In the genomic region with DNA sequence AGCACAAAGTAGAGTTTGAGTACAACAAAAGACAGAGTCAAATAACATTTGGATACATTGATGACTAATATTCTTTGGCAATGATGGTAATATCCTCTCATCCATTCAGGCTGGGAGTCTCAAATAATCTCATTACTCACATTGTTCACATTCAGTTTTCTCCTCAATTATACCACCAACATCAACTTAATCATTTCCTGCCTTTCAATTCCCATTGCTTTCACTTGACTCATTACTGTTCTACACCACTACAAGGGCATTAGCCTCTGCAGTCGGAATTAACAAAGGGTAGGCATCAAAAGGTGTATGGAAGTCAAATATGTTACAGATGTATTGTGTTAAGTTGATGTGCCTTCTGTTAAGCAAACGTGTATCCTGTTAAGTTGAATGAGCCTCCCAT, we compare ENCODE assay signal across 18 cellular contexts.
A peak's percentile ranks its signal among the peaks of the same experiment; 100 is the strongest.
DNase-seq lines count a peak whose midpoint lies in the region; ATAC-seq and TF ChIP-seq lines count a peak whose summit lies in the region.
"Had no signal": no experiment of that assay in that cellular context is flagged by ENCODE, and none has a peak within 500 bp of the region (broad histone marks: within the 10 kb centered on the region; RNA-seq: fewer than 3 reads in every experiment).

No MANE protein-coding gene starts in this region.

- no peak overlapping the region for H3K27ac ChIP-seq in transverse colon
- H3K27ac ChIP-seq: C4-2B, HL-60, prostate gland had no signal

- 46 to 55% methylated on average over 2 of the region's 2 CpGs for WGBS in transverse colon (ENCODE audit: low coverage in 1 of 2), 2 donors

- no peak for ATAC-seq in HG02678 (IDR thresholded peaks at IDR 0.05; ENCODE audit: unreplicated experiment)
- ATAC-seq: stimulated activated naive B cell treated with anti-CD40 and anti-IgM and Interleukin-4, amounts not matched to agents 10 μg/mL and 1 μg/mL and 100 μg/mL, for 72 hours had no signal

- TF ChIP-seq RAD21 in Ishikawa (IDR thresholded peaks at IDR 0.05; ENCODE audit: low read depth): no peak

- no peaks in the 10 kb centered on the region for H3K4me1 ChIP-seq in transverse colon
- H3K4me1 ChIP-seq: prostate gland had no signal

- DNase-seq in AG20443 (ENCODE audit: low spot score) (peak; percentile 8), astrocyte of the cerebellum (ENCODE audit: low read depth) (peak; percentile 88), iris pigment epithelial cell (ENCODE audit: low read depth) (peak; percentile 93), NCI-H2171 (lab: John Stamatoyannopoulos, UW) (no peak), transverse colon (no peak), HK-2 (ENCODE audit: unreplicated experiment) (no peak)
- DNase-seq: activated T-cell treated with anti-CD3 and anti-CD28 coated beads, Interleukin-2, amount 50 U/mL, for 24 hours; anterior cingulate cortex; NCI-H1092; NCI-H510A; SIG-M5; stimulated activated CD4-positive, alpha-beta T cell treated with anti-CD3 and anti-CD28 coated beads, Interleukin-2, amount 100 ng/mL, for 48 hours; stimulated activated naive B cell treated with anti-CD40 and anti-IgM and Interleukin-4, amounts not matched to agents 10 μg/mL and 1 μg/mL and 100 μg/mL, for 72 hours had no signal

- TF ChIP-seq CTCF in astrocyte of the cerebellum (IDR thresholded peaks at IDR 0.05; ENCODE audit: low read depth, low read length, missing control alignments) (no peak), transverse colon (IDR thresholded peaks at IDR 0.05) (no peak)

- H3K4me3 ChIP-seq in astrocyte of the cerebellum (ENCODE audit: low read depth, low read length) (no peak overlapping the region), transverse colon (no peak overlapping the region)
- H3K4me3 ChIP-seq: prostate gland had no signal

- no peaks in the 10 kb centered on the region for H3K27me3 ChIP-seq in transverse colon

- H3K9me3 ChIP-seq in transverse colon: no peaks in the 10 kb centered on the region
- H3K9me3 ChIP-seq: prostate gland had no signal

- in situ Hi-C loops in astrocyte of the cerebellum (cut with HindIII; ENCODE audit: low sequenced_read_pairs): no loop called here
- in situ Hi-C loops in transverse colon (cut with MboI; ENCODE audit: low pct_ligation_motif_present in 1 of 4, low pct_unique_long_range_greater_than_20kb in 1 of 4, low sequenced_read_pairs in 3 of 4): no loop called here

- no peak for TF ChIP-seq POLR2A in transverse colon (IDR thresholded peaks at IDR 0.05)

- intact Hi-C loops in transverse colon (cut with DNase I; ENCODE audit: low total_unique reads): no loop called here

- H3K36me3 ChIP-seq in transverse colon: no peaks in the 10 kb centered on the region
- H3K36me3 ChIP-seq: prostate gland had no signal

- TF ChIP-seq EP300 in Ishikawa (IDR thresholded peaks at IDR 0.05; ENCODE audit: borderline replicate concordance): peak; percentile 33; the same call in 1 of the 2 replicates
- no peak for TF ChIP-seq EP300 in transverse colon (IDR thresholded peaks at IDR 0.05; ENCODE audit: low read depth)

TF ChIP-seq in Ishikawa, 13 proteins besides CTCF, POLR2A, EP300 and RAD21:
- TF ChIP-seq EGR1 (IDR thresholded peaks at IDR 0.05) (no peak), TEAD4 (IDR thresholded peaks at IDR 0.05) (peak; percentile 37; the same call in 1 of the 2 replicates), YY1 (IDR thresholded peaks at IDR 0.05; ENCODE audit: low read depth) (no peak), NFIC (IDR thresholded peaks at IDR 0.05) (peak; percentile 31; the same call in 1 of the 2 replicates)
TF ChIP-seq in Ishikawa: peak in this region for 2.

Comparison
In these comparisons a context has a peak if more than half of its experiments do, and no peak if none do; other contexts are left out.
1. DNase-seq: peak in AG20443 (single experiment), astrocyte of the cerebellum (single experiment) and iris pigment epithelial cell (single experiment); none in NCI-H2171 (single experiment), transverse colon (single experiment) and HK-2 (single experiment).